Comparison of ENCODE assay signal across 22 cellular contexts in genomic region chr7:132115758-132116157, GRCh38.
"Had no signal": no experiment of that assay in that cellular context is flagged by ENCODE, and none has a peak within 500 bp of the region (broad histone marks: within the 10 kb centered on the region; RNA-seq: fewer than 3 reads in every experiment).

No MANE protein-coding gene starts in this region.

- H3K36me3 ChIP-seq: gastrocnemius medialis, left lung, neural progenitor cell, prostate gland, right atrium auricular region, tibial artery had no signal

- DNase-seq: cortex of kidney; effector memory CD8-positive, alpha-beta T cell; gastrocnemius medialis; left cardiac atrium; left lung; mesendoderm; midbrain; naive thymus-derived CD4-positive, alpha-beta T cell; stimulated activated CD4-positive, alpha-beta T cell treated with anti-CD3 and anti-CD28 coated beads, Interleukin-2, amount 100 ng/mL, for 24 hours; stimulated activated CD4-positive, alpha-beta T cell treated with anti-CD3 and anti-CD28 coated beads, Interleukin-4, amount 100 ng/mL, for 24 hours; stimulated activated naive CD8-positive, alpha-beta T cell treated with anti-CD3 and anti-CD28 coated beads, Interleukin-15, Interleukin-2, amounts not matched to agents 100 U/mL and 50 U/mL, for 24 hours; substantia nigra; testis; tibial artery had no signal

- H3K27me3 ChIP-seq: gastrocnemius medialis, hepatocyte, left lung, neural progenitor cell, right atrium auricular region, testis, tibial artery had no signal

- H3K4me1 ChIP-seq: gastrocnemius medialis, left lung, neural progenitor cell, parathyroid adenoma, prostate gland, right atrium auricular region, testis, tibial artery had no signal

- FAIRE-seq: endometrium had no signal

- H3K4me2 ChIP-seq: hepatocyte, neural progenitor cell had no signal

- H3K9me3 ChIP-seq: gastrocnemius medialis, left lung, prostate gland, right atrium auricular region, testis, tibial artery had no signal

- H3K4me3 ChIP-seq: gastrocnemius medialis, hepatocyte, left lung, neural progenitor cell, prostate gland, right atrium auricular region, testis, tibial artery had no signal

- H3K9ac ChIP-seq: neural progenitor cell, parathyroid adenoma had no signal

- H2AFZ ChIP-seq: hepatocyte, neural progenitor cell, parathyroid adenoma had no signal

- H3K27ac ChIP-seq: gastrocnemius medialis, hepatocyte, left lung, neural progenitor cell, parathyroid adenoma, prostate gland, right atrium auricular region, testis, tibial artery had no signal

- H3K79me2 ChIP-seq: hepatocyte, parathyroid adenoma had no signal

- ATAC-seq: effector memory CD8-positive, alpha-beta T cell; gastrocnemius medialis; left cardiac atrium; left lung; naive thymus-derived CD4-positive, alpha-beta T cell; sciatic nerve; stimulated activated memory B cell treated with anti-CD40 and anti-IgM and Interleukin-4, amounts not matched to agents 10 μg/mL and 1 μg/mL and 100 μg/mL, for 72 hours; stimulated activated naive CD8-positive, alpha-beta T cell treated with anti-CD3 and anti-CD28 coated beads, Interleukin-15, Interleukin-2, amounts not matched to agents 100 U/mL and 50 U/mL, for 24 hours had no signal
